In genomic region chr19:12550951-12551832, GRCh38 we compare ENCODE assay signal across 1 cellular context.
TF ChIP-seq lines count a peak whose summit lies in the region.

ZNF564 (minus strand) TSS chr19:12551482; CDS start chr19:12551332, 150 bp downstream.

TF ChIP-seq in HepG2, 621 proteins besides CTCF, POLR2A, EP300 and RAD21 (continued from another document and continues in another):
- TF ChIP-seq, protein P1, sequence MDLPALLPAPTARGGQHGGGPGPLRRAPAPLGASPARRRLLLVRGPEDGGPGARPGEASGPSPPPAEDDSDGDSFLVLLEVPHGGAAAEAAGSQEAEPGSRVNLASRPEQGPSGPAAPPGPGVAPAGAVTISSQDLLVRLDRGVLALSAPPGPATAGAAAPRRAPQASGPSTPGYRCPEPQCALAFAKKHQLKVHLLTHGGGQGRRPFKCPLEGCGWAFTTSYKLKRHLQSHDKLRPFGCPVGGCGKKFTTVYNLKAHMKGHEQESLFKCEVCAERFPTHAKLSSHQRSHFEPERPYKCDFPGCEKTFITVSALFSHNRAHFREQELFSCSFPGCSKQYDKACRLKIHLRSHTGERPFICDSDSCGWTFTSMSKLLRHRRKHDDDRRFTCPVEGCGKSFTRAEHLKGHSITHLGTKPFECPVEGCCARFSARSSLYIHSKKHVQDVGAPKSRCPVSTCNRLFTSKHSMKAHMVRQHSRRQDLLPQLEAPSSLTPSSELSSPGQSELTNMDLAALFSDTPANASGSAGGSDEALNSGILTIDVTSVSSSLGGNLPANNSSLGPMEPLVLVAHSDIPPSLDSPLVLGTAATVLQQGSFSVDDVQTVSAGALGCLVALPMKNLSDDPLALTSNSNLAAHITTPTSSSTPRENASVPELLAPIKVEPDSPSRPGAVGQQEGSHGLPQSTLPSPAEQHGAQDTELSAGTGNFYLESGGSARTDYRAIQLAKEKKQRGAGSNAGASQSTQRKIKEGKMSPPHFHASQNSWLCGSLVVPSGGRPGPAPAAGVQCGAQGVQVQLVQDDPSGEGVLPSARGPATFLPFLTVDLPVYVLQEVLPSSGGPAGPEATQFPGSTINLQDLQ (CRISPR knock-in tag; IDR thresholded peaks at IDR 0.05) = no peak; the same call in 1 of the 2 replicates
- TF ChIP-seq TMF1 (CRISPR knock-in tag; IDR thresholded peaks at IDR 0.05; ENCODE audit: low read depth) (no peak), ZNF333 (CRISPR knock-in tag; IDR thresholded peaks at IDR 0.05; ENCODE audit: borderline replicate concordance) (peak; percentile 70; the same call in 1 of the 2 replicates), ARNT (IDR thresholded peaks at IDR 0.05) (no peak), ZFP62 (CRISPR knock-in tag; IDR thresholded peaks at IDR 0.05) (no peak), ZSCAN5A (CRISPR knock-in tag; IDR thresholded peaks at IDR 0.05; ENCODE audit: borderline replicate concordance) (no peak), RFX5 (IDR thresholded peaks at IDR 0.05; ENCODE audit: low read depth, low read length) (0 out of 2 replicates have a peak, but pooled peaks have one; percentile 21), HNRNPH1 (optimal IDR thresholded peaks at IDR 0.05; ENCODE audit: low read depth, low read length) (no peak), ZNF558 (CRISPR knock-in tag; IDR thresholded peaks at IDR 0.05; ENCODE audit: borderline replicate concordance) (peak; percentile 92; the same call in 1 of the 2 replicates), ZBTB10 (CRISPR knock-in tag; IDR thresholded peaks at IDR 0.05; ENCODE audit: borderline replicate concordance) (no peak), CBFB (CRISPR knock-in tag; IDR thresholded peaks at IDR 0.05) (peak; percentile 50), ZNF224 (CRISPR knock-in tag; IDR thresholded peaks at IDR 0.05) (peak; percentile 81; the same call in 1 of the 2 replicates), SMAD9 (CRISPR knock-in tag; IDR thresholded peaks at IDR 0.05) (peak; percentile 72; the same call in 1 of the 2 replicates), THRA (CRISPR knock-in tag; IDR thresholded peaks at IDR 0.05; ENCODE audit: borderline replicate concordance) (0 out of 2 replicates have a peak, but pooled peaks have one; percentile 40), ZBTB21 (CRISPR knock-in tag; IDR thresholded peaks at IDR 0.05) (0 out of 2 replicates have a peak, but pooled peaks have one; percentile 27), KLF12 (CRISPR knock-in tag; IDR thresholded peaks at IDR 0.05; ENCODE audit: borderline replicate concordance) (no peak), CBX2 (IDR thresholded peaks at IDR 0.05; ENCODE audit: low read depth, low read length) (no peak), CBX2 (CRISPR knock-in tag; IDR thresholded peaks at IDR 0.05; ENCODE audit: low read depth) (0 out of 2 replicates have a peak, but pooled peaks have one; percentile 32), RELA (CRISPR knock-in tag; IDR thresholded peaks at IDR 0.05) (0 out of 2 replicates have a peak, but pooled peaks have one; percentile 38), ZNF644 (CRISPR knock-in tag; IDR thresholded peaks at IDR 0.05; ENCODE audit: low read depth) (no peak), MTA1 (CRISPR knock-in tag; IDR thresholded peaks at IDR 0.05; ENCODE audit: borderline replicate concordance) (peak; percentile 36; the same call in 1 of the 2 replicates), ZNF768 (CRISPR knock-in tag; IDR thresholded peaks at IDR 0.05) (peak; percentile 79), KLF11 (CRISPR knock-in tag; IDR thresholded peaks at IDR 0.05) (no peak), ZNF557 (CRISPR knock-in tag; IDR thresholded peaks at IDR 0.05) (no peak), SETDB1 (CRISPR knock-in tag; IDR thresholded peaks at IDR 0.05; ENCODE audit: borderline replicate concordance) (no peak), ARHGAP35 (CRISPR knock-in tag; IDR thresholded peaks at IDR 0.05; ENCODE audit: borderline replicate concordance) (no peak), MZF1 (CRISPR knock-in tag; IDR thresholded peaks at IDR 0.05; ENCODE audit: borderline replicate concordance) (no peak), SRSF4 (IDR thresholded peaks at IDR 0.05; ENCODE audit: low read depth, low read length, poor library complexity, severe bottlenecking) (no peak), ZNF282 (IDR thresholded peaks at IDR 0.05; ENCODE audit: partially characterized antibody) (no peak), NR1H2 (CRISPR knock-in tag; IDR thresholded peaks at IDR 0.05; ENCODE audit: borderline replicate concordance, low read depth) (peak; percentile 72; the same call in 1 of the 2 replicates), ZNF225 (CRISPR knock-in tag; IDR thresholded peaks at IDR 0.05) (no peak), SP140L (CRISPR knock-in tag; IDR thresholded peaks at IDR 0.05; ENCODE audit: borderline replicate concordance) (no peak), ZNF234 (CRISPR knock-in tag; conservative IDR thresholded peaks at IDR 0.05) (0 out of 2 replicates have a peak, but pooled peaks have one; percentile 60), GFI1 (CRISPR knock-in tag; IDR thresholded peaks at IDR 0.05; ENCODE audit: borderline replicate concordance) (0 out of 2 replicates have a peak, but pooled peaks have one; percentile 46), ZNF678 (CRISPR knock-in tag; IDR thresholded peaks at IDR 0.05) (no peak), BRCA1 (CRISPR knock-in tag; IDR thresholded peaks at IDR 0.05) (no peak), HHEX (CRISPR knock-in tag; IDR thresholded peaks at IDR 0.05) (no peak)
- TF ChIP-seq, protein P2, sequence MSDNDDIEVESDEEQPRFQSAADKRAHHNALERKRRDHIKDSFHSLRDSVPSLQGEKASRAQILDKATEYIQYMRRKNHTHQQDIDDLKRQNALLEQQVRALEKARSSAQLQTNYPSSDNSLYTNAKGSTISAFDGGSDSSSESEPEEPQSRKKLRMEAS (IDR thresholded peaks at IDR 0.05) = peak; percentile 61; the same call in 1 of the 2 replicates
- TF ChIP-seq, protein P3, sequence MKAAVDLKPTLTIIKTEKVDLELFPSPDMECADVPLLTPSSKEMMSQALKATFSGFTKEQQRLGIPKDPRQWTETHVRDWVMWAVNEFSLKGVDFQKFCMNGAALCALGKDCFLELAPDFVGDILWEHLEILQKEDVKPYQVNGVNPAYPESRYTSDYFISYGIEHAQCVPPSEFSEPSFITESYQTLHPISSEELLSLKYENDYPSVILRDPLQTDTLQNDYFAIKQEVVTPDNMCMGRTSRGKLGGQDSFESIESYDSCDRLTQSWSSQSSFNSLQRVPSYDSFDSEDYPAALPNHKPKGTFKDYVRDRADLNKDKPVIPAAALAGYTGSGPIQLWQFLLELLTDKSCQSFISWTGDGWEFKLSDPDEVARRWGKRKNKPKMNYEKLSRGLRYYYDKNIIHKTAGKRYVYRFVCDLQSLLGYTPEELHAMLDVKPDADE (CRISPR knock-in tag; IDR thresholded peaks at IDR 0.05) = no peak
- TF ChIP-seq, protein P4, sequence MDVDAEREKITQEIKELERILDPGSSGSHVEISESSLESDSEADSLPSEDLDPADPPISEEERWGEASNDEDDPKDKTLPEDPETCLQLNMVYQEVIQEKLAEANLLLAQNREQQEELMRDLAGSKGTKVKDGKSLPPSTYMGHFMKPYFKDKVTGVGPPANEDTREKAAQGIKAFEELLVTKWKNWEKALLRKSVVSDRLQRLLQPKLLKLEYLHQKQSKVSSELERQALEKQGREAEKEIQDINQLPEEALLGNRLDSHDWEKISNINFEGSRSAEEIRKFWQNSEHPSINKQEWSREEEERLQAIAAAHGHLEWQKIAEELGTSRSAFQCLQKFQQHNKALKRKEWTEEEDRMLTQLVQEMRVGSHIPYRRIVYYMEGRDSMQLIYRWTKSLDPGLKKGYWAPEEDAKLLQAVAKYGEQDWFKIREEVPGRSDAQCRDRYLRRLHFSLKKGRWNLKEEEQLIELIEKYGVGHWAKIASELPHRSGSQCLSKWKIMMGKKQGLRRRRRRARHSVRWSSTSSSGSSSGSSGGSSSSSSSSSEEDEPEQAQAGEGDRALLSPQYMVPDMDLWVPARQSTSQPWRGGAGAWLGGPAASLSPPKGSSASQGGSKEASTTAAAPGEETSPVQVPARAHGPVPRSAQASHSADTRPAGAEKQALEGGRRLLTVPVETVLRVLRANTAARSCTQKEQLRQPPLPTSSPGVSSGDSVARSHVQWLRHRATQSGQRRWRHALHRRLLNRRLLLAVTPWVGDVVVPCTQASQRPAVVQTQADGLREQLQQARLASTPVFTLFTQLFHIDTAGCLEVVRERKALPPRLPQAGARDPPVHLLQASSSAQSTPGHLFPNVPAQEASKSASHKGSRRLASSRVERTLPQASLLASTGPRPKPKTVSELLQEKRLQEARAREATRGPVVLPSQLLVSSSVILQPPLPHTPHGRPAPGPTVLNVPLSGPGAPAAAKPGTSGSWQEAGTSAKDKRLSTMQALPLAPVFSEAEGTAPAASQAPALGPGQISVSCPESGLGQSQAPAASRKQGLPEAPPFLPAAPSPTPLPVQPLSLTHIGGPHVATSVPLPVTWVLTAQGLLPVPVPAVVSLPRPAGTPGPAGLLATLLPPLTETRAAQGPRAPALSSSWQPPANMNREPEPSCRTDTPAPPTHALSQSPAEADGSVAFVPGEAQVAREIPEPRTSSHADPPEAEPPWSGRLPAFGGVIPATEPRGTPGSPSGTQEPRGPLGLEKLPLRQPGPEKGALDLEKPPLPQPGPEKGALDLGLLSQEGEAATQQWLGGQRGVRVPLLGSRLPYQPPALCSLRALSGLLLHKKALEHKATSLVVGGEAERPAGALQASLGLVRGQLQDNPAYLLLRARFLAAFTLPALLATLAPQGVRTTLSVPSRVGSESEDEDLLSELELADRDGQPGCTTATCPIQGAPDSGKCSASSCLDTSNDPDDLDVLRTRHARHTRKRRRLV (CRISPR knock-in tag; IDR thresholded peaks at IDR 0.05) = peak; percentile 94
- TF ChIP-seq, protein P5, sequence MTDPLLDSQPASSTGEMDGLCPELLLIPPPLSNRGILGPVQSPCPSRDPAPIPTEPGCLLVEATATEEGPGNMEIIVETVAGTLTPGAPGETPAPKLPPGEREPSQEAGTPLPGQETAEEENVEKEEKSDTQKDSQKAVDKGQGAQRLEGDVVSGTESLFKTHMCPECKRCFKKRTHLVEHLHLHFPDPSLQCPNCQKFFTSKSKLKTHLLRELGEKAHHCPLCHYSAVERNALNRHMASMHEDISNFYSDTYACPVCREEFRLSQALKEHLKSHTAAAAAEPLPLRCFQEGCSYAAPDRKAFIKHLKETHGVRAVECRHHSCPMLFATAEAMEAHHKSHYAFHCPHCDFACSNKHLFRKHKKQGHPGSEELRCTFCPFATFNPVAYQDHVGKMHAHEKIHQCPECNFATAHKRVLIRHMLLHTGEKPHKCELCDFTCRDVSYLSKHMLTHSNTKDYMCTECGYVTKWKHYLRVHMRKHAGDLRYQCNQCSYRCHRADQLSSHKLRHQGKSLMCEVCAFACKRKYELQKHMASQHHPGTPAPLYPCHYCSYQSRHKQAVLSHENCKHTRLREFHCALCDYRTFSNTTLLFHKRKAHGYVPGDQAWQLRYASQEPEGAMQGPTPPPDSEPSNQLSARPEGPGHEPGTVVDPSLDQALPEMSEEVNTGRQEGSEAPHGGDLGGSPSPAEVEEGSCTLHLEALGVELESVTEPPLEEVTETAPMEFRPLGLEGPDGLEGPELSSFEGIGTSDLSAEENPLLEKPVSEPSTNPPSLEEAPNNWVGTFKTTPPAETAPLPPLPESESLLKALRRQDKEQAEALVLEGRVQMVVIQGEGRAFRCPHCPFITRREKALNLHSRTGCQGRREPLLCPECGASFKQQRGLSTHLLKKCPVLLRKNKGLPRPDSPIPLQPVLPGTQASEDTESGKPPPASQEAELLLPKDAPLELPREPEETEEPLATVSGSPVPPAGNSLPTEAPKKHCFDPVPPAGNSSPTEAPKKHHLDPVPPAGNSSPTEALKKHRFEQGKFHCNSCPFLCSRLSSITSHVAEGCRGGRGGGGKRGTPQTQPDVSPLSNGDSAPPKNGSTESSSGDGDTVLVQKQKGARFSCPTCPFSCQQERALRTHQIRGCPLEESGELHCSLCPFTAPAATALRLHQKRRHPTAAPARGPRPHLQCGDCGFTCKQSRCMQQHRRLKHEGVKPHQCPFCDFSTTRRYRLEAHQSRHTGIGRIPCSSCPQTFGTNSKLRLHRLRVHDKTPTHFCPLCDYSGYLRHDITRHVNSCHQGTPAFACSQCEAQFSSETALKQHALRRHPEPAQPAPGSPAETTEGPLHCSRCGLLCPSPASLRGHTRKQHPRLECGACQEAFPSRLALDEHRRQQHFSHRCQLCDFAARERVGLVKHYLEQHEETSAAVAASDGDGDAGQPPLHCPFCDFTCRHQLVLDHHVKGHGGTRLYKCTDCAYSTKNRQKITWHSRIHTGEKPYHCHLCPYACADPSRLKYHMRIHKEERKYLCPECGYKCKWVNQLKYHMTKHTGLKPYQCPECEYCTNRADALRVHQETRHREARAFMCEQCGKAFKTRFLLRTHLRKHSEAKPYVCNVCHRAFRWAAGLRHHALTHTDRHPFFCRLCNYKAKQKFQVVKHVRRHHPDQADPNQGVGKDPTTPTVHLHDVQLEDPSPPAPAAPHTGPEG (CRISPR knock-in tag; IDR thresholded peaks at IDR 0.05) = no peak
